8 cellular contexts compared by ENCODE assay signal in the genomic region with DNA sequence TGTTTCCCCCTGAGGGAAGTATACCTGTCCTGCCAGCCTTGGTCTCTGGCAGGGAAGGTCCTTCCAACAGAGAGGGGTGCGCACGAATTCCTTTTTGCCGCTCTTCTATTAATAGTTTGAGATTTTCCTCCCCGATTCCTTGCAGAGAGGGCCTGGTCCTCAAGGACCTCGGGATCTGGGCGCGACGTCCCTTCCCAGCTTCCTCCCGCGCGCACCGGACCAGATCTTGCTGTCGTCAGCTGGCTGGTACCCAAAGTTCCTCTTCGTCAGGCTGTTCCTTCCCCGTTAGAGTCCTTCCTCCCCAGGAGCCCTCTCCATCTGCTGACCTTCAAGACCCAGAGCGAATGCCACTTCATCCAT. TPM values are rescaled to one million over a fixed set of nuclear protein-coding genes. Genes with fewer than 3 reads are reported as not detected.
DNase-seq lines count a peak whose midpoint lies in the region; ATAC-seq, FAIRE-seq and TF ChIP-seq lines count a peak whose summit lies in the region.

No MANE protein-coding gene starts in this region.

- peak overlapping the region; percentile 93 for H3K4me3 ChIP-seq in BE2C (ENCODE audit: low read depth, low read length)
- peak overlapping the region; percentile 86 to 99 (median 94) for H3K4me3 ChIP-seq in keratinocyte (ENCODE audit: control insufficient read depth in 2 of 3, extremely low read depth in 1 of 3, insufficient read depth in 2 of 3, low read depth in 1 of 3, low read length in 3 of 3)
- H3K4me3 ChIP-seq in skin epidermis, result peak overlapping the region; percentile 50 to 91 (median 82)

- DNase-seq in BE2C (peak; percentile 31), RCC 7860 (ENCODE audit: low spot score) (peak; percentile 22), cerebellar nuclear complex (lab: John Stamatoyannopoulos, UW) (peak; percentile 9 to 74), keratinocyte (ENCODE audit: low read depth, low spot score) (no peak)

- peaks cover 2% of the 10 kb centered on the region for H4K20me1 ChIP-seq in keratinocyte (ENCODE audit: control insufficient read depth, extremely low read depth, insufficient read depth, low read length)

- no peaks in the 10 kb centered on the region for H3K9me1 ChIP-seq in keratinocyte (ENCODE audit: control insufficient read depth, extremely low read depth, insufficient read depth, low read length)

- TF ChIP-seq CTCF in BE2C (IDR thresholded peaks at IDR 0.05; ENCODE audit: low read depth, low read length) (no peak), keratinocyte (optimal IDR thresholded peaks at IDR 0.05 in 1 of 3, IDR thresholded peaks at IDR 0.05 in 1 of 3, conservative IDR thresholded peaks at IDR 0.05 in 1 of 3; ENCODE audit: extremely low read depth in 1 of 3, insufficient read depth in 2 of 3, low read length in 3 of 3) (no peak)

- peak overlapping the region; percentile 96 for H3K4me2 ChIP-seq in keratinocyte (ENCODE audit: control insufficient read depth, extremely low read depth, insufficient read depth, low read depth, low read length)

- H3K4me1 ChIP-seq in BE2C, result no peaks in the 10 kb centered on the region
- H3K4me1 ChIP-seq in keratinocyte (ENCODE audit: control insufficient read depth, extremely low read depth, insufficient read depth, low read length), result peaks cover 5% of the 10 kb centered on the region

- peak overlapping the region; percentile 78 for H3K27ac ChIP-seq in keratinocyte (ENCODE audit: control insufficient read depth, insufficient read depth, low read length)
- peak overlapping the region; percentile 71 to 97 (median 92) for H3K27ac ChIP-seq in skin epidermis

- H3K36me3 ChIP-seq in BE2C (no peaks in the 10 kb centered on the region; the same call in 1 of the 2 replicates), keratinocyte (ENCODE audit: control insufficient read depth in 2 of 2, extremely low read depth in 1 of 2, insufficient read depth in 2 of 2, low read length in 2 of 2) (peaks cover 2 to 4% of the 10 kb centered on the region in 2 experiments)

- H3K27me3 ChIP-seq in BE2C (no peaks in the 10 kb centered on the region), keratinocyte (ENCODE audit: control insufficient read depth, extremely low read depth, insufficient read depth, low read length) (no peaks in the 10 kb centered on the region)

- H3K79me2 ChIP-seq in keratinocyte (ENCODE audit: control insufficient read depth, insufficient read depth, low read length), result peaks cover 45% of the 10 kb centered on the region

- ATAC-seq in GM21390 (IDR thresholded peaks at IDR 0.05; ENCODE audit: unreplicated experiment) (peak; percentile 4), GM18867 (IDR thresholded peaks at IDR 0.05; ENCODE audit: unreplicated experiment) (no peak), HG03196 (IDR thresholded peaks at IDR 0.05; ENCODE audit: unreplicated experiment) (no peak)

- no peaks in the 10 kb centered on the region for H3K9me3 ChIP-seq in BE2C
- no peaks in the 10 kb centered on the region for H3K9me3 ChIP-seq in keratinocyte (ENCODE audit: control insufficient read depth, low read depth, low read length)

- H2AFZ ChIP-seq in keratinocyte (ENCODE audit: control insufficient read depth, low read length), result peak overlapping the region; percentile 59

- H3K9ac ChIP-seq in keratinocyte (ENCODE audit: control insufficient read depth, extremely low read depth, insufficient read depth, low read length), result peak overlapping the region; percentile 92

- no peak for FAIRE-seq in RCC 7860 (lab: Jason Lieb, UNC)
- no peak for FAIRE-seq in keratinocyte (lab: Jason Lieb, UNC)

- dilution Hi-C loops in keratinocyte (cut with MboI; ENCODE audit: extremely low pct_ligation_motif_present, low sequenced_read_pairs), result loop anchor here (25.0 kb wide), 1 partner anchor 181 kb away; the partner anchor contains the start of gene SLC25A28

RNA-seq across cellular contexts. Expression of gene GOT1, which starts 0.7 kb away (rescaled TPM):
- polyA plus RNA-seq in BE2C (2012; ENCODE audit: insufficient read depth, insufficient read length, low read depth), result 89.3 TPM
- 27.0 to 33.3 TPM (median 30.9 TPM) in 3 replicates for polyA plus RNA-seq in keratinocyte
- 25.9 TPM for polyA plus RNA-seq in keratinocyte (2011; ENCODE audit: low read depth)
- 21.4 and 34.2 TPM in 2 replicates for polyA plus RNA-seq in keratinocyte (2011; cell fraction: cytosol; rRNA removed)
- 30.0 and 37.8 TPM in 2 replicates for polyA plus RNA-seq in keratinocyte (2011; cell fraction: nucleus; rRNA removed)
- polyA plus RNA-seq in keratinocyte (2012; ENCODE audit: low replicate concordance), result 28.3 and 48.5 TPM in 2 replicates
- 21.7 to 25.8 TPM (median 24.0 TPM) in 3 replicates for polyA minus RNA-seq in keratinocyte
- 16.3 TPM for polyA minus RNA-seq in keratinocyte (2011; cell fraction: cytosol; rRNA and poly(A)+ RNA removed)
- polyA minus RNA-seq in keratinocyte (2011; cell fraction: nucleus; rRNA and poly(A)+ RNA removed), result 14.7 and 16.8 TPM in 2 replicates
